8 cellular contexts compared by ENCODE assay signal in genomic region chr19:13396256-13397080, GRCh38.
A peak's percentile ranks its signal among the peaks of the same experiment; 100 is the strongest.
DNase-seq lines count a peak whose midpoint lies in the region; ATAC-seq and TF ChIP-seq lines count a peak whose summit lies in the region.

No MANE protein-coding gene starts in this region.

- no peak for TF ChIP-seq CTCF in GM12865 (IDR thresholded peaks at IDR 0.05; ENCODE audit: insufficient read depth, low read depth, low read length, missing control alignments)

- no peak overlapping the region for H3K4me3 ChIP-seq in GM12865 (ENCODE audit: low read depth, low read length)
- peak overlapping the region; percentile 19 for H3K4me3 ChIP-seq in neuron (ENCODE audit: low read length)

- peak; percentile 38 for DNase-seq in GM12865 (ENCODE audit: low read depth)
- peak; percentile 9 for DNase-seq in NCI-H524 treated with DMSO at 0.1 percent for 48 hours (lab: John Stamatoyannopoulos, UW)
- DNase-seq in erythroblast (lab: John Stamatoyannopoulos, UW): peak; percentile 16 to 32
- DNase-seq in NCI-H748 treated with DMSO at 0.1 percent for 48 hours (lab: John Stamatoyannopoulos, UW): no peak

- ATAC-seq in GM19035 (IDR thresholded peaks at IDR 0.05; ENCODE audit: unreplicated experiment) (no peak), GM18858 (IDR thresholded peaks at IDR 0.05; ENCODE audit: unreplicated experiment) (no peak), GM18502 (IDR thresholded peaks at IDR 0.05; ENCODE audit: poor library complexity, unreplicated experiment) (no peak)

- no peak for TF ChIP-seq POLR2A in erythroblast (IDR thresholded peaks at IDR 0.05; ENCODE audit: low read length)

- H2AFZ ChIP-seq in neuron (ENCODE audit: low read depth, low read length): peak overlapping the region; percentile 66

- H3K9me3 ChIP-seq in neuron (ENCODE audit: low read length): peaks cover under 1% of the 10 kb centered on the region

- H3K36me3 ChIP-seq in neuron (ENCODE audit: insufficient read depth, low read length): no peaks in the 10 kb centered on the region

- H3K27me3 ChIP-seq in neuron (ENCODE audit: insufficient read depth, low read length): no peaks in the 10 kb centered on the region

- no peaks in the 10 kb centered on the region for H3K4me1 ChIP-seq in neuron (ENCODE audit: insufficient read depth, low read length)
